In genomic region chr11:11746454-11746853, GRCh38 we compare ENCODE assay signal across 21 cellular contexts.
"Had no signal": no experiment of that assay in that cellular context is flagged by ENCODE, and none has a peak within 500 bp of the region (broad histone marks: within the 10 kb centered on the region; RNA-seq: fewer than 3 reads in every experiment).

No MANE protein-coding gene starts in this region.

- H3K27ac ChIP-seq: HL-60, KMS-11, RWPE1, SJCRH30 had no signal

- DNase-seq: Kasumi-1, MM.1S, NCI-H1092 treated with DMSO at 0.1 percent for 48 hours, NCI-H1436, NCI-H1694, NCI-H187 treated with DMSO at 0.1 percent for 48 hours, NCI-H2081 treated with DMSO at 0.1 percent for 48 hours, NCI-H2171, NCI-H226, NCI-H446, NCI-H510A, NCI-H524 treated with DMSO at 0.1 percent for 48 hours, NCI-H69, NCI-H774, SHP77 treated with DMSO at 0.1 percent for 48 hours, SJCRH30 had no signal

- H3K27me3 ChIP-seq: SJCRH30 had no signal

- H3K4me2 ChIP-seq: KMS-11 had no signal

- ATAC-seq: SK-N-SH treated with all-trans-retinoic acid at 6 μM for 48 hours had no signal

- H3K9ac ChIP-seq: KMS-11 had no signal

- H3K4me3 ChIP-seq: SJCRH30 had no signal

- FAIRE-seq: HTR-8/SVneo had no signal

- H3K36me3 ChIP-seq: SJCRH30 had no signal
